10 cellular contexts compared by ENCODE assay signal in genomic region chr1:67134692-67135091, GRCh38. TPM values are rescaled to one million over a fixed set of nuclear protein-coding genes. Genes with fewer than 3 reads are reported as not detected.
DNase-seq lines count a peak whose midpoint lies in the region; ATAC-seq and TF ChIP-seq lines count a peak whose summit lies in the region.
"Had no signal": no experiment of that assay in that cellular context is flagged by ENCODE, and none has a peak within 500 bp of the region (broad histone marks: within the 10 kb centered on the region; RNA-seq: fewer than 3 reads in every experiment).

TSS of gene C1orf141 (minus strand) at chr1:67134970. CDS start at chr1:67127240, 7,730 bp downstream.

- no peak for DNase-seq in activated T-helper 1 cell treated with anti-CD3 and anti-CD28 coated beads, Interleukin-12 subunit alpha, Interleukin-12 subunit beta, Interleukin-2, Interleukin-4 antibody, amounts not matched to agents 30 ng/mL and 10 ng/mL and 1 ng/mL, durations not matched to agents 14 hours and 24 hours and 36 hours (ENCODE audit: low spot score)
- DNase-seq in cardiac muscle cell (ENCODE audit: low read depth in 1 of 2, low spot score in 1 of 2), result peak; percentile 46 to 77
- no peak for DNase-seq in psoas muscle
- DNase-seq in NCI-H226, result no peak
- DNase-seq: activated CD4-positive, CD25-positive, alpha-beta regulatory T cell had no signal

- H3K27ac ChIP-seq in cardiac muscle cell, result no peak within 1 kb of the TSS
- no peak within 1 kb of the TSS for H3K27ac ChIP-seq in psoas muscle

- H3K4me3 Mint-ChIP-seq in activated T-helper 1 cell treated with anti-CD3 and anti-CD28 coated beads, Interleukin-12 subunit alpha, Interleukin-12 subunit beta, Interleukin-2, Interleukin-4 antibody, amounts not matched to agents 30 ng/mL and 10 ng/mL and 1 ng/mL, durations not matched to agents 14 hours and 24 hours and 36 hours, result peak within 1 kb of the TSS; percentile 80

- no peaks in the 10 kb centered on the region for H3K36me3 Mint-ChIP-seq in activated T-helper 1 cell treated with anti-CD3 and anti-CD28 coated beads, Interleukin-12 subunit alpha, Interleukin-12 subunit beta, Interleukin-2, Interleukin-4 antibody, amounts not matched to agents 30 ng/mL and 10 ng/mL and 1 ng/mL, durations not matched to agents 14 hours and 24 hours and 36 hours (ENCODE audit: low read depth)

- ATAC-seq in psoas muscle, result peak in 1 of 4 donors; percentile 51
- no peak for ATAC-seq in GM21737 (IDR thresholded peaks at IDR 0.05; ENCODE audit: unreplicated experiment)
- ATAC-seq in GM19452 (IDR thresholded peaks at IDR 0.05; ENCODE audit: unreplicated experiment), result no peak
- no peak for ATAC-seq in GM18858 (IDR thresholded peaks at IDR 0.05; ENCODE audit: unreplicated experiment)

- peaks cover 22% of the 10 kb centered on the region for H3K4me1 Mint-ChIP-seq in activated T-helper 1 cell treated with anti-CD3 and anti-CD28 coated beads, Interleukin-12 subunit alpha, Interleukin-12 subunit beta, Interleukin-2, Interleukin-4 antibody, amounts not matched to agents 30 ng/mL and 10 ng/mL and 1 ng/mL, durations not matched to agents 14 hours and 24 hours and 36 hours (ENCODE audit: low read depth)

- no peaks in the 10 kb centered on the region for H3K27me3 Mint-ChIP-seq in activated T-helper 1 cell treated with anti-CD3 and anti-CD28 coated beads, Interleukin-12 subunit alpha, Interleukin-12 subunit beta, Interleukin-2, Interleukin-4 antibody, amounts not matched to agents 30 ng/mL and 10 ng/mL and 1 ng/mL, durations not matched to agents 14 hours and 24 hours and 36 hours (ENCODE audit: insufficient read depth)

- H3K4me1 ChIP-seq in ES-I3 (ENCODE audit: insufficient read depth, low read length) (0 out of 2 replicates have a peak, but pooled peaks cover 6% of the 10 kb centered on the region), cardiac muscle cell (ENCODE audit: low read depth) (peaks cover 4% of the 10 kb centered on the region), psoas muscle (no peaks in the 10 kb centered on the region)

- WGBS in psoas muscle, 3 donors, result 7 to 15% (median 11%) methylated on average over 25 to 28 of the region's 28 CpGs

- H3K27ac Mint-ChIP-seq in activated T-helper 1 cell treated with anti-CD3 and anti-CD28 coated beads, Interleukin-12 subunit alpha, Interleukin-12 subunit beta, Interleukin-2, Interleukin-4 antibody, amounts not matched to agents 30 ng/mL and 10 ng/mL and 1 ng/mL, durations not matched to agents 14 hours and 24 hours and 36 hours, result peak within 1 kb of the TSS; percentile 46

- H3K9me3 ChIP-seq in ES-I3 (ENCODE audit: control insufficient read depth, insufficient read depth, low read length), result no peaks in the 10 kb centered on the region
- no peaks in the 10 kb centered on the region for H3K9me3 ChIP-seq in cardiac muscle cell (ENCODE audit: low read depth)
- no peaks in the 10 kb centered on the region for H3K9me3 ChIP-seq in psoas muscle

- no peaks in the 10 kb centered on the region for H3K9me3 Mint-ChIP-seq in activated T-helper 1 cell treated with anti-CD3 and anti-CD28 coated beads, Interleukin-12 subunit alpha, Interleukin-12 subunit beta, Interleukin-2, Interleukin-4 antibody, amounts not matched to agents 30 ng/mL and 10 ng/mL and 1 ng/mL, durations not matched to agents 14 hours and 24 hours and 36 hours

- intact Hi-C loops in activated T-helper 1 cell treated with anti-CD3 and anti-CD28 coated beads, Interleukin-12 subunit alpha, Interleukin-12 subunit beta, Interleukin-2, Interleukin-4 antibody, amounts not matched to agents 30 ng/mL and 10 ng/mL and 1 ng/mL, durations not matched to agents 14 hours and 24 hours and 36 hours (cut with micrococcal nuclease), result no loop called here
- intact Hi-C loops in psoas muscle (cut with DNase I), result no loop called here

- TF ChIP-seq CTCF in cardiac muscle cell (IDR thresholded peaks at IDR 0.05; ENCODE audit: low read depth, low read length) (no peak), psoas muscle (IDR thresholded peaks at IDR 0.05) (no peak)

- H3K36me3 ChIP-seq in ES-I3 (ENCODE audit: insufficient read depth, low read length), result no peaks in the 10 kb centered on the region
- H3K36me3 ChIP-seq in cardiac muscle cell, result no peaks in the 10 kb centered on the region
- no peaks in the 10 kb centered on the region for H3K36me3 ChIP-seq in psoas muscle (ENCODE audit: insufficient read depth in 1 of 2, low read depth in 1 of 2)

- H3K9ac ChIP-seq in ES-I3 (ENCODE audit: low read depth, low read length), result peak within 1 kb of the TSS; percentile 57; the same call in 1 of the 2 replicates

- no peaks in the 10 kb centered on the region for H3K27me3 ChIP-seq in cardiac muscle cell
- no peaks in the 10 kb centered on the region for H3K27me3 ChIP-seq in psoas muscle (ENCODE audit: insufficient read depth in 3 of 3, low read length in 2 of 3)

- H3K4me3 ChIP-seq in cardiac muscle cell (peak within 1 kb of the TSS; percentile 6), psoas muscle (peak within 1 kb of the TSS; percentile 61)
- H3K4me3 ChIP-seq: lung had no signal

RNA-seq across cellular contexts. Expression of gene C1orf141, which starts in this region (rescaled TPM):
- not detected in 2 replicates for total RNA-seq in activated T-helper 1 cell treated with anti-CD3 and anti-CD28 coated beads, Interleukin-12 subunit alpha, Interleukin-12 subunit beta, Interleukin-2, Interleukin-4 antibody, amounts not matched to agents 30 ng/mL and 10 ng/mL and 1 ng/mL, durations not matched to agents 14 hours and 24 hours and 36 hours
- total RNA-seq in cardiac muscle cell (not detected in 2 replicates), psoas muscle (not detected)
- polyA plus RNA-seq in cardiac muscle cell (not detected in 2 replicates), psoas muscle (not detected)

Comparison
In these comparisons a context has a peak if more than half of its experiments do, and no peak if none do; other contexts are left out.
1. Peak in DNase-seq and H3K4me3 ChIP-seq in cardiac muscle cell; RNA of the gene not detected or under 1 TPM.